ENCODE assay signal across 8 cellular contexts in genomic region chr20:45373353-45374100, GRCh38.
DNase-seq lines count a peak whose midpoint lies in the region; ATAC-seq lines count a peak whose summit lies in the region.

No MANE protein-coding gene starts in this region.

- peak; percentile 60 for ATAC-seq in HG03520 (IDR thresholded peaks at IDR 0.05; ENCODE audit: unreplicated experiment)

- DNase-seq in NCI-H1417 (lab: John Stamatoyannopoulos, UW), result peak; percentile 6 to 69 (median 17)
- no peak for DNase-seq in NCI-H1417 treated with DMSO at 0.1 percent for 48 hours (lab: John Stamatoyannopoulos, UW)
- DNase-seq in NOMO-1 treated with dmso at 0.1 percent for 144 hours (lab: John Stamatoyannopoulos, UW; ENCODE audit: unreplicated experiment), result peak; percentile 80
- peak; percentile 96 for DNase-seq in activated T-cell treated with anti-CD3 and anti-CD28 coated beads for 1 hour (ENCODE audit: low read depth)
- peak; percentile 73 for DNase-seq in epidermal melanocyte (ENCODE audit: insufficient read length, low spot score)
- DNase-seq in midbrain (lab: John Stamatoyannopoulos, UW), result peak; percentile 88
- peak; percentile 69 to 76 for DNase-seq in stimulated activated CD8-positive, alpha-beta memory T cell treated with anti-CD3 and anti-CD28 coated beads, Interleukin-15, amount 100 ng/mL, for 4 hours (ENCODE audit: low read depth in 2 of 2)
